Comparison of ENCODE assay signal across 8 cellular contexts in the genomic region with DNA sequence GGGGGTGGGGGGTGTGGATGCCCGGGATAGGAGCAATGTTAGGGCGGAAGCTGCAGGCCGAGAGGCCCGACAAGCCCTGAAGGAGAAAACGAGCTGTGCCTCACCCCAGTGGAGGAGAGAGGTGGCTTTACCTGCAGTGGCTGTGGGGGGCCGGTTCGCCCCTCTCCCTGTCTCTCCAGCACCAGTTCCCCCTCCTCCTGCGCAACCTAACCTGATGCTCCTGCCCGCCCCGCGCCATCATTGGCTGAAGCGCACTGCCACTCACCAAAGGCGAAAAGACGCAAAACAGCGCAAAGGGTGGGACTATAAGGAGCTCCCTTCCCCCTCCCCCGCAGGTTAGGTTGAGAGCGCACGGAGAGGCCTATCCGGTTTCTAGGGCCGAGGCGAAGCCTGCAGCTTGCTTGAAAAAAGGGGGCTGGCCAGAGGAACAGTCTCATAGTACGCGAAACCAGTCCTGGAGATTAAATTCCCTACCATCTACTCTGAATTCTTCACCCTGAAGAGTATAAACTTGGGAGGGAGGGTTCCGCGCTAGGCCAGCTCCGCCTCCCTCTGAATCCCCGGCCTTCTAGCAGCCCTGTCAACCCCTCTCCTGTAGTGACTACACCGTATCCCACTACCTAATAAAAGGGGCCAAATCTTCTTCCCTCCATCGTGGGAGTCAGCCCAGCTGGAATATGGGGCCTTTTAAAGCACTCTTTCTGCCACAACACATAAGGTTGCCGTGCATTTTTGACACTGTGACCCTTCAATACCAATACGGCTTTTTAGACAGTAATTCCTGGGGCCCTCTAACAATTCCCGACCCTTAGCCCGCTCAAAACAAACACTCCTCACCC. TPM values are rescaled to one million over a fixed set of nuclear protein-coding genes. Genes with fewer than 3 reads are reported as not detected.
DNase-seq lines count a peak whose midpoint lies in the region; ATAC-seq and TF ChIP-seq lines count a peak whose summit lies in the region.

No MANE protein-coding gene starts in this region.

- TF ChIP-seq CTCF in epithelial cell of proximal tubule (conservative IDR thresholded peaks at IDR 0.05; ENCODE audit: low read depth, low read length): no peak

- DNase-seq in DMS153 treated with DMSO at 0.1 percent for 48 hours (lab: John Stamatoyannopoulos, UW; ENCODE audit: unreplicated experiment) (peak; percentile 89), OCI-M2 (lab: John Stamatoyannopoulos, UW; ENCODE audit: unreplicated experiment) (peak; percentile 98), epithelial cell of proximal tubule (ENCODE audit: low read depth) (peak; percentile 83), mucosa of gallbladder (ENCODE audit: low spot score) (peak; percentile 98)
- DNase-seq in activated T-cell treated with anti-CD3 and anti-CD28 coated beads, Interleukin-2, amount 50 U/mL, for 1 hour: peak; percentile 98
- DNase-seq in stimulated activated CD8-positive, alpha-beta memory T cell treated with anti-CD3 and anti-CD28 coated beads, Interleukin-4, amount 100 ng/mL, for 24 hours (ENCODE audit: low read depth): peak; percentile 98

- peak overlapping the region; percentile 90 for H3K4me3 ChIP-seq in epithelial cell of proximal tubule (ENCODE audit: low read depth, low read length)

- TF ChIP-seq EP300 in Ishikawa (IDR thresholded peaks at IDR 0.05; ENCODE audit: borderline replicate concordance): no peak

- no peak for TF ChIP-seq RAD21 in Ishikawa (IDR thresholded peaks at IDR 0.05; ENCODE audit: low read depth)

- ATAC-seq in GM21619 (IDR thresholded peaks at IDR 0.05; ENCODE audit: unreplicated experiment): peak; percentile 100

TF ChIP-seq in Ishikawa, 13 proteins besides CTCF, POLR2A, EP300 and RAD21:
- TF ChIP-seq TAF1 (IDR thresholded peaks at IDR 0.05; ENCODE audit: low read depth) (0 out of 2 replicates have a peak, but pooled peaks have one; percentile 34), YY1 (IDR thresholded peaks at IDR 0.05; ENCODE audit: low read depth) (peak; percentile 79), TCF12 (IDR thresholded peaks at IDR 0.05; ENCODE audit: low read depth) (0 out of 2 replicates have a peak, but pooled peaks have one; percentile 14), EGR1 (IDR thresholded peaks at IDR 0.05) (peak; percentile 45; the same call in 1 of the 2 replicates), CREB1 (IDR thresholded peaks at IDR 0.05; ENCODE audit: low read depth) (no peak), CEBPB (IDR thresholded peaks at IDR 0.05) (no peak), ZBTB7A (IDR thresholded peaks at IDR 0.05; ENCODE audit: low read depth) (peak; percentile 82)
- TF ChIP-seq, protein P1, sequence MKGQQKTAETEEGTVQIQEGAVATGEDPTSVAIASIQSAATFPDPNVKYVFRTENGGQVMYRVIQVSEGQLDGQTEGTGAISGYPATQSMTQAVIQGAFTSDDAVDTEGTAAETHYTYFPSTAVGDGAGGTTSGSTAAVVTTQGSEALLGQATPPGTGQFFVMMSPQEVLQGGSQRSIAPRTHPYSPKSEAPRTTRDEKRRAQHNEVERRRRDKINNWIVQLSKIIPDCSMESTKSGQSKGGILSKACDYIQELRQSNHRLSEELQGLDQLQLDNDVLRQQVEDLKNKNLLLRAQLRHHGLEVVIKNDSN (IDR thresholded peaks at IDR 0.05): no peak
- TF ChIP-seq, protein P2, sequence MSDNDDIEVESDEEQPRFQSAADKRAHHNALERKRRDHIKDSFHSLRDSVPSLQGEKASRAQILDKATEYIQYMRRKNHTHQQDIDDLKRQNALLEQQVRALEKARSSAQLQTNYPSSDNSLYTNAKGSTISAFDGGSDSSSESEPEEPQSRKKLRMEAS (IDR thresholded peaks at IDR 0.05): peak; percentile 44

RNA-seq across cellular contexts. Expression of a gene that starts 18.6 kb away (rescaled TPM):
- total RNA-seq in epithelial cell of proximal tubule: 43.9 and 50.1 TPM in 2 replicates
- 75.9 TPM for total RNA-seq in mucosa of gallbladder

RNA-seq across cellular contexts. Expression of a gene that starts 39.5 kb away (rescaled TPM):
- 11.7 and 13.2 TPM in 2 replicates for total RNA-seq in epithelial cell of proximal tubule
- total RNA-seq in mucosa of gallbladder: 20.6 TPM

RNA-seq across cellular contexts. Expression of a gene that starts 39.7 kb away (rescaled TPM):
- total RNA-seq in epithelial cell of proximal tubule (28.2 and 28.8 TPM in 2 replicates), mucosa of gallbladder (66.7 TPM)

RNA-seq across cellular contexts. Expression of a gene that starts 53.5 kb away (rescaled TPM):
- 74.7 and 107 TPM in 2 replicates for total RNA-seq in epithelial cell of proximal tubule
- 46.8 TPM for total RNA-seq in mucosa of gallbladder

Comparison
In these comparisons a context has a peak if more than half of its experiments do, and no peak if none do; other contexts are left out.
1. Peak in every context shown above with its lines: DNase-seq, ATAC-seq and H3K4me3 ChIP-seq.